8 cellular contexts compared by ENCODE assay signal in genomic region chr2:70191244-70191735, GRCh38. TPM values are rescaled to one million over a fixed set of nuclear protein-coding genes. Genes with fewer than 3 reads are reported as not detected.
DNase-seq lines count a peak whose midpoint lies in the region; ATAC-seq, FAIRE-seq and TF ChIP-seq lines count a peak whose summit lies in the region.

No MANE protein-coding gene starts in this region.

- H3K4me3 Mint-ChIP-seq in activated naive CD4-positive, alpha-beta T cell treated with anti-CD3 and anti-CD28 coated beads, Interleukin-2, amount 10 ng/mL, durations not matched to agents 7 days and 5 days, result peak overlapping the region; percentile 87

- H3K4me2 ChIP-seq in GM12878 (ENCODE audit: control insufficient read depth, insufficient read depth), result peak overlapping the region; percentile 56; the same call in 1 of the 2 replicates

- H3K4me3 ChIP-seq in GM12878 (peak overlapping the region; percentile 54; the same call in 1 of the 2 replicates), lower lobe of right lung (peak overlapping the region; percentile 90), tibial nerve (peak overlapping the region; percentile 13 to 80 (median 62))

- RAD21 ChIA-PET in GM12878 (lab: Charles Lee; ENCODE audit: unreplicated experiment), result interaction anchor here (0.6 to 4.4 kb wide), 26 partner anchors 10 to 466 kb away, joined by 3 to 27 read pairs (median 4); partner anchors contain the start of genes MXD1, PCYOX1, SNRNP27 and SNRPG

- no peak for DNase-seq in activated naive CD4-positive, alpha-beta T cell treated with anti-CD3 and anti-CD28 coated beads, Interleukin-2, amount 10 ng/mL, durations not matched to agents 7 days and 5 days
- no peak for DNase-seq in activated naive CD4-positive, alpha-beta T cell treated with Interleukin-2 at 50 U/mL for 16 hours
- no peak for DNase-seq in GM12878 (ENCODE audit: low read depth, low spot score)
- DNase-seq in lower lobe of right lung, result no peak
- no peak for DNase-seq in tibial nerve (ENCODE audit: low spot score in 2 of 2)
- DNase-seq in HUDEP-2 (lab: John Stamatoyannopoulos, UW; ENCODE audit: unreplicated experiment in 76 of 76), result no peak

- H3K27ac Mint-ChIP-seq in activated naive CD4-positive, alpha-beta T cell treated with anti-CD3 and anti-CD28 coated beads, Interleukin-2, amount 10 ng/mL, durations not matched to agents 7 days and 5 days, result peak overlapping the region; percentile 96

- peaks cover 4% of the 10 kb centered on the region for H3K36me3 Mint-ChIP-seq in activated naive CD4-positive, alpha-beta T cell treated with anti-CD3 and anti-CD28 coated beads, Interleukin-2, amount 10 ng/mL, durations not matched to agents 7 days and 5 days

- peaks cover 7% of the 10 kb centered on the region for H3K27me3 Mint-ChIP-seq in activated naive CD4-positive, alpha-beta T cell treated with anti-CD3 and anti-CD28 coated beads, Interleukin-2, amount 10 ng/mL, durations not matched to agents 7 days and 5 days

- H3K79me2 ChIP-seq in GM12878 (ENCODE audit: control insufficient read depth, insufficient read depth, low read length), result peaks cover 5% of the 10 kb centered on the region

- peak overlapping the region; percentile 53 for H2AFZ ChIP-seq in GM12878 (ENCODE audit: control insufficient read depth, low read depth, low read length)

- no peaks in the 10 kb centered on the region for H4K20me1 ChIP-seq in GM12878 (ENCODE audit: control insufficient read depth, insufficient read depth)

- CTCF ChIA-PET in activated naive CD4-positive, alpha-beta T cell treated with anti-CD3 and anti-CD28 coated beads, Interleukin-2, amount 10 ng/mL, durations not matched to agents 7 days and 5 days (lab: Charles Lee), result interaction anchor here (0.7 to 1.6 kb wide), 6 partner anchors 48 to 466 kb away, joined by 3 to 5 read pairs (median 4); no protein-coding TSS in a partner anchor
- CTCF ChIA-PET in GM12878 (lab: Yijun Ruan, JAX), result interaction anchor here (0.7 to 4.5 kb wide), 10 partner anchors 10 to 297 kb away, joined by 3 to 25 read pairs (median 6); partner anchors contain the start of genes MXD1 and SNRPG

- FAIRE-seq in GM12878 (lab: Jason Lieb, UNC), result no peak

- H3K27me3 ChIP-seq in GM12878 (replicated peaks in 1 of 2; ENCODE audit: control insufficient read depth in 2 of 2, insufficient read depth in 2 of 2, low read length in 1 of 2) (no peaks in the 10 kb centered on the region), lower lobe of right lung (ENCODE audit: low read depth) (no peaks in the 10 kb centered on the region), tibial nerve (no peaks in the 10 kb centered on the region)

- H3K9me3 ChIP-seq in GM12878 (replicated peaks; ENCODE audit: control insufficient read depth, insufficient read depth, low read length), result no peaks in the 10 kb centered on the region
- no peaks in the 10 kb centered on the region for H3K9me3 ChIP-seq in lower lobe of right lung
- no peaks in the 10 kb centered on the region for H3K9me3 ChIP-seq in tibial nerve

- 73% methylated on average over 13 of the region's 13 CpGs for WGBS in GM12878 (ENCODE audit: insufficient coverage, insufficient replicate concordance, low lambda C conversion rate, missing lambda C conversion rate)
- 72 to 73% methylated on average over 13 of the region's 13 CpGs for WGBS in tibial nerve, 2 donors

- SMC1A ChIA-PET in GM12878 (lab: Charles Lee; ENCODE audit: uncharacterized antibody, unreplicated experiment), result interaction anchor here (0.6 to 3.8 kb wide), 23 partner anchors 8 to 391 kb away, joined by 3 to 25 read pairs (median 4); partner anchors contain the start of genes MXD1, PCYOX1 and SNRPG

- peaks cover 21% of the 10 kb centered on the region for H3K4me1 Mint-ChIP-seq in activated naive CD4-positive, alpha-beta T cell treated with anti-CD3 and anti-CD28 coated beads, Interleukin-2, amount 10 ng/mL, durations not matched to agents 7 days and 5 days

- TF ChIP-seq CTCF in GM12878 (IDR thresholded peaks at IDR 0.05 in 2 of 3, conservative IDR thresholded peaks at IDR 0.05 in 1 of 3; ENCODE audit: control insufficient read depth in 2 of 3, extremely low read depth in 1 of 3, insufficient read depth in 1 of 3, low read depth in 3 of 3, low read length in 3 of 3) (no peak), lower lobe of right lung (IDR thresholded peaks at IDR 0.05) (no peak), tibial nerve (IDR thresholded peaks at IDR 0.05) (no peak)

- no peaks in the 10 kb centered on the region; the same call in 1 of the 2 replicates for H3K4me1 ChIP-seq in GM12878 (ENCODE audit: control insufficient read depth, insufficient read depth, low read length)
- H3K4me1 ChIP-seq in lower lobe of right lung, result peaks cover 9% of the 10 kb centered on the region
- H3K4me1 ChIP-seq in tibial nerve, result peaks cover 0 to 12% (median 0%) of the 10 kb centered on the region in 4 donors

- in situ Hi-C loops in GM12878 (cut with MboI), result no loop called here

- H3K9ac ChIP-seq in GM12878 (ENCODE audit: control insufficient read depth, insufficient read depth, low read length), result peak overlapping the region; percentile 85; the same call in 1 of the 2 replicates

- H3K36me3 ChIP-seq in GM12878 (ENCODE audit: control insufficient read depth in 2 of 2, insufficient read depth in 2 of 2, low read length in 1 of 2) (no peaks in the 10 kb centered on the region), lower lobe of right lung (no peaks in the 10 kb centered on the region), tibial nerve (no peaks in the 10 kb centered on the region)

- no peak for TF ChIP-seq EP300 in GM12878 (IDR thresholded peaks at IDR 0.05; ENCODE audit: borderline replicate concordance in 1 of 2, control insufficient read depth in 1 of 2, low read depth in 2 of 2, low read length in 2 of 2)
- no peak for TF ChIP-seq EP300 in tibial nerve (IDR thresholded peaks at IDR 0.05)

- ATAC-seq in GM12878, result no peak
- no peak for ATAC-seq in lower lobe of right lung
- no peak for ATAC-seq in GM19023 (IDR thresholded peaks at IDR 0.05; ENCODE audit: unreplicated experiment)
- no peak for ATAC-seq in HG02884 (IDR thresholded peaks at IDR 0.05; ENCODE audit: unreplicated experiment)

- H3K9me3 Mint-ChIP-seq in activated naive CD4-positive, alpha-beta T cell treated with anti-CD3 and anti-CD28 coated beads, Interleukin-2, amount 10 ng/mL, durations not matched to agents 7 days and 5 days, result no peaks in the 10 kb centered on the region

- TF ChIP-seq POLR2A in GM12878 (IDR thresholded peaks at IDR 0.05; ENCODE audit: low read depth, low read length) (no peak), tibial nerve (IDR thresholded peaks at IDR 0.05) (no peak)

- no peak for TF ChIP-seq RAD21 in GM12878 (IDR thresholded peaks at IDR 0.05; ENCODE audit: insufficient read depth, low read depth, low read length)

- intact Hi-C loops in GM12878 (cut with micrococcal nuclease; ENCODE audit: unreplicated experiment) (loop anchor here (2.0 kb wide), 3 partner anchors 58 to 276 kb away; partner anchors contain the start of genes MXD1, PCBP1 and TIA1), lower lobe of right lung (cut with DNase I) (no loop called here)

- H3K27ac ChIP-seq in GM12878 (ENCODE audit: control insufficient read depth, insufficient read depth), result peak overlapping the region; percentile 88
- H3K27ac ChIP-seq in lower lobe of right lung, result peak overlapping the region; percentile 95
- peak overlapping the region; percentile 94 to 100 (median 97) for H3K27ac ChIP-seq in tibial nerve

- TSS peak; percentile 98 for BruUV-seq in GM12878 (replicated peaks; lab: Mats Ljungman, UMichigan)

- POLR2A ChIA-PET in GM12878 (lab: Charles Lee), result interaction anchor here (0.5 to 3.2 kb wide), 30 partner anchors 9 to 874 kb away, joined by 3 to 26 read pairs (median 4); partner anchors contain the start of genes MXD1, PCYOX1, SNRPG and TIA1

TF ChIP-seq in GM12878, 131 proteins besides CTCF, POLR2A, EP300 and RAD21 (continues in another document):
- no peak for TF ChIP-seq CREM (IDR thresholded peaks at IDR 0.05; ENCODE audit: low read depth)

RNA-seq across cellular contexts. Expression of gene C2orf42, which starts 0.5 kb away (rescaled TPM):
- total RNA-seq in GM12878 (2013; cell fraction: nucleolus; rRNA removed), result 31.6 and 43.1 TPM in 2 replicates
- total RNA-seq in GM12878 (2014; rRNA removed) (14.2 and 16.9 TPM in 2 replicates), GM12878 (2014; rRNA removed; fragmentation: Illumina TruSeq; extraction: Trizol) (11.4 and 12.0 TPM in 2 replicates), GM12878 (2021) (13.0 and 16.6 TPM in 2 replicates), lower lobe of right lung (18.0 TPM), tibial nerve (10 to 100 TPM; 14.4 to 18.6 (median 16.1) TPM)
- 4.0 TPM for polyA plus RNA-seq in GM12878 (2011; ENCODE audit: low read depth)
- polyA plus RNA-seq in GM12878 (2011; rRNA removed) (10.0 and 11.1 TPM in 2 replicates), GM12878 (2014; fragmentation: Illumina TruSeq; extraction: Trizol) (11.6 and 13.4 TPM in 2 replicates), GM12878 (2014; fragmentation: Nextera tagmentation; extraction: Ambion mirVana) (1 to 10 TPM; 5.5 to 7.3 TPM), GM12878 (2014; rRNA removed) (10.3 and 13.2 TPM in 2 replicates), GM12878 (2016; fragmentation: Nextera tagmentation; extraction: Ambion mirVana) (10 to 100 TPM; 17.3 to 19.8 TPM)
- polyA plus RNA-seq in GM12878 (2011; cell fraction: cytosol; rRNA removed), result 8.8 and 10.2 TPM in 2 replicates
- polyA plus RNA-seq in GM12878 (2011; cell fraction: nucleus; rRNA removed), result 17.4 and 18.8 TPM in 2 replicates
- polyA plus RNA-seq in GM12878 (2012), result 6.2 and 9.2 TPM in 2 replicates
- 53.6 and 54.5 TPM in 2 replicates for polyA minus RNA-seq in GM12878 (2011; rRNA and poly(A)+ RNA removed)
- polyA minus RNA-seq in GM12878 (2011; cell fraction: cytosol; rRNA and poly(A)+ RNA removed), result 12.6 and 16.2 TPM in 2 replicates
- 22.2 and 31.8 TPM in 2 replicates for polyA minus RNA-seq in GM12878 (2011; cell fraction: nucleus; rRNA and poly(A)+ RNA removed)

RNA-seq across cellular contexts. Expression of gene TIA1, which starts 57.1 kb away (rescaled TPM):
- total RNA-seq in GM12878 (2013; cell fraction: nucleolus; rRNA removed), result 465 and 468 TPM in 2 replicates
- total RNA-seq in GM12878 (2014; rRNA removed) (60.8 and 84.2 TPM in 2 replicates), GM12878 (2014; rRNA removed; fragmentation: Illumina TruSeq; extraction: Trizol) (68.4 and 69.2 TPM in 2 replicates), GM12878 (2021) (81.0 and 87.4 TPM in 2 replicates), lower lobe of right lung (118 TPM), tibial nerve (100 to 1,000 TPM in 2 of 4 donors, 10 to 100 TPM in 2; 74.1 to 141 (median 106) TPM)
- 27.2 TPM for polyA plus RNA-seq in GM12878 (2011; ENCODE audit: low read depth)
- polyA plus RNA-seq in GM12878 (2011; rRNA removed) (155 and 223 TPM in 2 replicates), GM12878 (2014; fragmentation: Illumina TruSeq; extraction: Trizol) (65.7 and 69.7 TPM in 2 replicates), GM12878 (2014; fragmentation: Nextera tagmentation; extraction: Ambion mirVana) (10 to 100 TPM; 21.5 to 23.2 TPM), GM12878 (2014; rRNA removed) (87.5 and 100.0 TPM in 2 replicates), GM12878 (2016; fragmentation: Nextera tagmentation; extraction: Ambion mirVana) (10 to 100 TPM; 62.6 to 73.6 TPM)
- polyA plus RNA-seq in GM12878 (2011; cell fraction: cytosol; rRNA removed), result 45.7 and 66.1 TPM in 2 replicates
- 284 and 429 TPM in 2 replicates for polyA plus RNA-seq in GM12878 (2011; cell fraction: nucleus; rRNA removed)
- 30.2 and 57.7 TPM in 2 replicates for polyA plus RNA-seq in GM12878 (2012)
- polyA minus RNA-seq in GM12878 (2011; rRNA and poly(A)+ RNA removed), result 74.7 and 164 TPM in 2 replicates
- polyA minus RNA-seq in GM12878 (2011; cell fraction: cytosol; rRNA and poly(A)+ RNA removed), result 48.0 and 53.4 TPM in 2 replicates
- polyA minus RNA-seq in GM12878 (2011; cell fraction: nucleus; rRNA and poly(A)+ RNA removed), result 105 and 117 TPM in 2 replicates
